In genomic region chr10:67666416-67667043, GRCh38 we compare ENCODE assay signal across 8 cellular contexts. TPM values are rescaled to one million over a fixed set of nuclear protein-coding genes. Genes with fewer than 3 reads are reported as not detected.
DNase-seq lines count a peak whose midpoint lies in the region; ATAC-seq and TF ChIP-seq lines count a peak whose summit lies in the region.

No MANE protein-coding gene starts in this region.

- H3K36me3 Mint-ChIP-seq in CD8-positive, alpha-beta T cell, result no peaks in the 10 kb centered on the region
- H3K36me3 Mint-ChIP-seq in natural killer cell, result no peaks in the 10 kb centered on the region

- H3K9me3 ChIP-seq in CD8-positive, alpha-beta T cell (ENCODE audit: low read length), result no peaks in the 10 kb centered on the region
- no peaks in the 10 kb centered on the region for H3K9me3 ChIP-seq in left ventricle myocardium inferior (replicated peaks)
- H3K9me3 ChIP-seq in thoracic aorta, result no peaks in the 10 kb centered on the region

- peak; percentile 55 for TF ChIP-seq CTCF in CD8-positive, alpha-beta T cell (IDR thresholded peaks at IDR 0.05)
- TF ChIP-seq CTCF in VCaP (conservative IDR thresholded peaks at IDR 0.05) (peak; percentile 65), left ventricle myocardium inferior (IDR thresholded peaks at IDR 0.05; ENCODE audit: borderline replicate concordance) (peak; percentile 63), thoracic aorta (IDR thresholded peaks at IDR 0.05) (peak; percentile 57), natural killer cell (IDR thresholded peaks at IDR 0.05) (no peak)

- no peaks in the 10 kb centered on the region for H3K36me3 ChIP-seq in CD8-positive, alpha-beta T cell (ENCODE audit: insufficient read depth, low read length)
- no peaks in the 10 kb centered on the region for H3K36me3 ChIP-seq in left ventricle myocardium inferior
- H3K36me3 ChIP-seq in thoracic aorta, result no peaks in the 10 kb centered on the region

- no peak overlapping the region for H3K27ac Mint-ChIP-seq in CD8-positive, alpha-beta T cell
- H3K27ac Mint-ChIP-seq in natural killer cell, result no peak overlapping the region

- CTCF ChIA-PET in CD8-positive, alpha-beta T cell (lab: Charles Lee), result interaction anchor here (1.0 to 4.8 kb wide), 6 partner anchors 11 to 489 kb away, joined by 3 to 69 read pairs (median 4); no protein-coding TSS in a partner anchor

- no peak for ATAC-seq in CD8-positive, alpha-beta T cell
- ATAC-seq in HG02981 (IDR thresholded peaks at IDR 0.05; ENCODE audit: unreplicated experiment) (peak; percentile 61), thoracic aorta (ENCODE audit: insufficient number of reproducible peaks, low FRiP score, low read depth) (no peak), natural killer cell (no peak)

- intact Hi-C loops in CD8-positive, alpha-beta T cell (cut with DNase I, micrococcal nuclease), result loop anchor here (1.0 kb wide), 2 partner anchors 113 to 114 kb away; no protein-coding TSS in a partner anchor
- intact Hi-C loops in left ventricle myocardium inferior (cut with micrococcal nuclease), result loop anchor here (10.0 kb wide), 1 partner anchor 108 kb away; no protein-coding TSS in a partner anchor
- intact Hi-C loops in natural killer cell (cut with micrococcal nuclease), result no loop called here

- no peak for DNase-seq in CD8-positive, alpha-beta T cell
- no peak for DNase-seq in left ventricle myocardium inferior
- DNase-seq in thoracic aorta (ENCODE audit: low spot score), result no peak
- no peak for DNase-seq in natural killer cell
- no peak for DNase-seq in NCI-H2029 treated with DMSO at 0.1 percent for 48 hours (lab: John Stamatoyannopoulos, UW)
- DNase-seq in GOT3 (lab: John Stamatoyannopoulos, UW), result no peak

- H3K4me1 ChIP-seq in CD8-positive, alpha-beta T cell (ENCODE audit: insufficient read depth, low read length), result no peaks in the 10 kb centered on the region
- H3K4me1 ChIP-seq in left ventricle myocardium inferior (peaks cover 86% of the 10 kb centered on the region), thoracic aorta (ENCODE audit: control insufficient read depth in 1 of 2, low read depth in 2 of 2) (peaks cover 0 to 26% of the 10 kb centered on the region in 2 donors)

- no peaks in the 10 kb centered on the region for H3K9me3 Mint-ChIP-seq in CD8-positive, alpha-beta T cell
- H3K9me3 Mint-ChIP-seq in natural killer cell, result no peaks in the 10 kb centered on the region

- H3K4me3 Mint-ChIP-seq in CD8-positive, alpha-beta T cell, result no peak overlapping the region
- no peak overlapping the region for H3K4me3 Mint-ChIP-seq in natural killer cell

- no peak overlapping the region for H3K27ac ChIP-seq in CD8-positive, alpha-beta T cell (ENCODE audit: low read depth, low read length)
- no peak overlapping the region for H3K27ac ChIP-seq in VCaP
- peak overlapping the region; percentile 78 for H3K27ac ChIP-seq in left ventricle myocardium inferior (replicated peaks)
- no peak overlapping the region for H3K27ac ChIP-seq in thoracic aorta

- no peaks in the 10 kb centered on the region for H3K4me1 Mint-ChIP-seq in CD8-positive, alpha-beta T cell (ENCODE audit: low read depth)
- H3K4me1 Mint-ChIP-seq in natural killer cell, result no peaks in the 10 kb centered on the region

- H3K27me3 ChIP-seq in CD8-positive, alpha-beta T cell (ENCODE audit: insufficient read depth, low read length), result no peaks in the 10 kb centered on the region
- H3K27me3 ChIP-seq in left ventricle myocardium inferior (ENCODE audit: low read depth) (no peaks in the 10 kb centered on the region), thoracic aorta (replicated peaks; ENCODE audit: insufficient read depth) (no peaks in the 10 kb centered on the region)

- no peaks in the 10 kb centered on the region for H3K27me3 Mint-ChIP-seq in CD8-positive, alpha-beta T cell (ENCODE audit: low read depth)
- H3K27me3 Mint-ChIP-seq in natural killer cell (ENCODE audit: low read depth in 2 of 2), result peaks cover 7 to 8% of the 10 kb centered on the region in 2 donors

- POLR2A ChIA-PET in CD8-positive, alpha-beta T cell (lab: Charles Lee), result no interaction called here

- H3K4me3 ChIP-seq in CD8-positive, alpha-beta T cell (ENCODE audit: low read depth, low read length), result no peak overlapping the region
- H3K4me3 ChIP-seq in left ventricle myocardium inferior (peak overlapping the region; percentile 57), thoracic aorta (no peak overlapping the region)

RNA-seq across cellular contexts. Expression of gene CTNNA3, which starts 29.5 kb away (rescaled TPM):
- not detected for total RNA-seq in CD8-positive, alpha-beta T cell
- total RNA-seq in left ventricle myocardium inferior, result 159 TPM
- 1 to 10 TPM in 1 of 2 donors, under 1 TPM in 1; 0.95 to 1.2 TPM for total RNA-seq in thoracic aorta
- total RNA-seq in natural killer cell, result not detected

Comparison
In these comparisons a context has a peak if more than half of its experiments do, and no peak if none do; other contexts are left out.
1. RNA of gene CTNNA3, which starts 29.5 kb away (total RNA-seq): 159 TPM in left ventricle myocardium inferior (single experiment); 0.95 to 1.2 TPM in thoracic aorta, not detected in CD8-positive, alpha-beta T cell and not detected in natural killer cell; every median in the first group is over 10 times any median in the second.